ENCODE assay signal across 16 cellular contexts in the genomic region with DNA sequence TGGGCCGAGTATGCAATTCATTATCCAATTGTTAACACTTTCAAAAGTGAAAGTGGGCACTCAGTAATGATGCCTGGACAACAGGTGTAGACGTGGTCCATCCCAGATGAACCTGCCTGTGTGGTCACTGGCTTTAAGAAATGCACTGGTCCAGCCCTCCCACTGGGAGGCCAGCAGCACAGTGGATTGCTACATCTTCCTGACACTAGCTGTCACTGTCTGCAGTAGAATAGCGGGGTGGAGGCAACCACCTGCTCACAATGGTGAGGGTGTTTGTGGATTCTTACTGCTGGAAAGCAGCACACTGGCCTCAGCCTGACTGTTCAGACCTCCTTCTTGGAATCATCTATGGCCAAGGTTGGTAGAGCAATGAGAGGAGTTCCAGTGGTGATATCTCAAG.
DNase-seq lines count a peak whose midpoint lies in the region; ATAC-seq and TF ChIP-seq lines count a peak whose summit lies in the region.
"Had no signal": no experiment of that assay in that cellular context is flagged by ENCODE, and none has a peak within 500 bp of the region (broad histone marks: within the 10 kb centered on the region; RNA-seq: fewer than 3 reads in every experiment).

No MANE protein-coding gene starts in this region.

- H3K27ac ChIP-seq in esophagus muscularis mucosa (replicated peaks in 1 of 4), result peak overlapping the region; percentile 67 to 77 (median 73)
- H3K27ac ChIP-seq: 22Rv1 had no signal

- H3K9me3 Mint-ChIP-seq in stimulated activated effector memory CD8-positive, alpha-beta T cell treated with anti-CD3 and anti-CD28 coated beads, Interleukin-12 subunit alpha, Interleukin-12 subunit beta, amount 100 ng/mL, for 72 hours, result no peaks in the 10 kb centered on the region
- H3K9me3 Mint-ChIP-seq: CD4-positive, alpha-beta memory T cell; natural killer cell treated with Interleukin-12 subunit alpha and Interleukin-12 subunit beta and Interleukin-15 and Interleukin-18, amount 100 ng/mL, for 72 hours; stimulated activated naive CD8-positive, alpha-beta T cell treated with anti-CD3 and anti-CD28 coated beads, Interleukin-15, amount 100 ng/mL, for 72 hours had no signal

- no peak overlapping the region for H3K4me3 Mint-ChIP-seq in stimulated activated effector memory CD8-positive, alpha-beta T cell treated with anti-CD3 and anti-CD28 coated beads, Interleukin-12 subunit alpha, Interleukin-12 subunit beta, amount 100 ng/mL, for 72 hours
- H3K4me3 Mint-ChIP-seq: activated naive CD8-positive, alpha-beta T cell; CD4-positive, alpha-beta memory T cell; natural killer cell treated with Interleukin-12 subunit alpha and Interleukin-12 subunit beta and Interleukin-15 and Interleukin-18, amount 100 ng/mL, for 72 hours; stimulated activated naive CD8-positive, alpha-beta T cell treated with anti-CD3 and anti-CD28 coated beads, Interleukin-15, amount 100 ng/mL, for 72 hours had no signal

- H3K4me1 ChIP-seq in esophagus muscularis mucosa, result peaks cover 30 to 71% (median 63%) of the 10 kb centered on the region in 4 donors

- 85% methylated on average over 3 of the region's 3 CpGs for WGBS in esophagus muscularis mucosa

- TF ChIP-seq CTCF in esophagus muscularis mucosa (IDR thresholded peaks at IDR 0.05), result no peak

- no peak overlapping the region for H3K27ac Mint-ChIP-seq in stimulated activated effector memory CD8-positive, alpha-beta T cell treated with anti-CD3 and anti-CD28 coated beads, Interleukin-12 subunit alpha, Interleukin-12 subunit beta, amount 100 ng/mL, for 72 hours
- H3K27ac Mint-ChIP-seq: activated naive CD8-positive, alpha-beta T cell; CD4-positive, alpha-beta memory T cell; natural killer cell treated with Interleukin-12 subunit alpha and Interleukin-12 subunit beta and Interleukin-15 and Interleukin-18, amount 100 ng/mL, for 72 hours had no signal

- TF ChIP-seq POLR2A in esophagus muscularis mucosa (IDR thresholded peaks at IDR 0.05; ENCODE audit: low read depth), result no peak

- DNase-seq in DMS153 (lab: John Stamatoyannopoulos, UW) (peak; percentile 32), DMS153 treated with DMSO at 0.1 percent for 48 hours (lab: John Stamatoyannopoulos, UW; ENCODE audit: unreplicated experiment) (no peak), NCI-H748 (lab: John Stamatoyannopoulos, UW; ENCODE audit: unreplicated experiment) (peak; percentile 95), esophagus muscularis mucosa (ENCODE audit: extremely low spot score) (no peak), occipital lobe (lab: John Stamatoyannopoulos, UW) (no peak)
- DNase-seq in stimulated activated effector memory CD8-positive, alpha-beta T cell treated with anti-CD3 and anti-CD28 coated beads, Interleukin-12 subunit alpha, Interleukin-12 subunit beta, amount 100 ng/mL, for 72 hours (ENCODE audit: low spot score in 2 of 2), result no peak
- DNase-seq in stimulated activated CD8-positive, alpha-beta memory T cell treated with anti-CD3 and anti-CD28 coated beads, Interleukin-4, amount 100 ng/mL, for 48 hours, result no peak
- DNase-seq: activated CD4-positive, CD25-positive, alpha-beta regulatory T cell; activated T-cell treated with anti-CD3 and anti-CD28 coated beads for 4 hours; CD4-positive, alpha-beta memory T cell; NCI-H1694; stimulated activated naive CD8-positive, alpha-beta T cell treated with anti-CD3 and anti-CD28 coated beads, Interleukin-15, amount 100 ng/mL, for 72 hours had no signal

- no peaks in the 10 kb centered on the region for H3K27me3 ChIP-seq in esophagus muscularis mucosa

- no peaks in the 10 kb centered on the region for H3K36me3 ChIP-seq in esophagus muscularis mucosa

- ATAC-seq in stimulated activated effector memory CD8-positive, alpha-beta T cell treated with anti-CD3 and anti-CD28 coated beads, Interleukin-12 subunit alpha, Interleukin-12 subunit beta, amount 100 ng/mL, for 72 hours, result peak; percentile 11
- ATAC-seq in HG02642 (IDR thresholded peaks at IDR 0.05; ENCODE audit: poor library complexity, unreplicated experiment), result no peak
- ATAC-seq: natural killer cell treated with Interleukin-12 subunit alpha and Interleukin-12 subunit beta and Interleukin-15 and Interleukin-18, amount 100 ng/mL, for 72 hours; stimulated activated naive CD8-positive, alpha-beta T cell treated with anti-CD3 and anti-CD28 coated beads, Interleukin-15, amount 100 ng/mL, for 72 hours had no signal

- TF ChIP-seq EP300 in esophagus muscularis mucosa (IDR thresholded peaks at IDR 0.05), result no peak

- no peaks in the 10 kb centered on the region for H3K36me3 Mint-ChIP-seq in stimulated activated effector memory CD8-positive, alpha-beta T cell treated with anti-CD3 and anti-CD28 coated beads, Interleukin-12 subunit alpha, Interleukin-12 subunit beta, amount 100 ng/mL, for 72 hours
- H3K36me3 Mint-ChIP-seq: activated naive CD8-positive, alpha-beta T cell; CD4-positive, alpha-beta memory T cell; natural killer cell treated with Interleukin-12 subunit alpha and Interleukin-12 subunit beta and Interleukin-15 and Interleukin-18, amount 100 ng/mL, for 72 hours had no signal

- intact Hi-C loops in esophagus muscularis mucosa (cut with DNase I), result no loop called here

- no peaks in the 10 kb centered on the region for H3K9me3 ChIP-seq in esophagus muscularis mucosa

- no peak overlapping the region for H3K4me3 ChIP-seq in esophagus muscularis mucosa

- no peaks in the 10 kb centered on the region for H3K4me1 Mint-ChIP-seq in stimulated activated effector memory CD8-positive, alpha-beta T cell treated with anti-CD3 and anti-CD28 coated beads, Interleukin-12 subunit alpha, Interleukin-12 subunit beta, amount 100 ng/mL, for 72 hours
- H3K4me1 Mint-ChIP-seq: CD4-positive, alpha-beta memory T cell; stimulated activated naive CD8-positive, alpha-beta T cell treated with anti-CD3 and anti-CD28 coated beads, Interleukin-15, amount 100 ng/mL, for 72 hours had no signal

Comparison
In these comparisons a context has a peak if more than half of its experiments do, and no peak if none do; other contexts are left out.
1. DNase-seq: peak in DMS153 (single experiment) and NCI-H748 (single experiment); none in DMS153 treated with DMSO at 0.1 percent for 48 hours (single experiment), esophagus muscularis mucosa (single experiment), stimulated activated effector memory CD8-positive, alpha-beta T cell treated with anti-CD3 and anti-CD28 coated beads, Interleukin-12 subunit alpha, Interleukin-12 subunit beta, amount 100 ng/mL, for 72 hours (0 of 2), occipital lobe (single experiment) and stimulated activated CD8-positive, alpha-beta memory T cell treated with anti-CD3 and anti-CD28 coated beads, Interleukin-4, amount 100 ng/mL, for 48 hours (single experiment).